ENCODE assay signal across 7 cellular contexts in the genomic region with DNA sequence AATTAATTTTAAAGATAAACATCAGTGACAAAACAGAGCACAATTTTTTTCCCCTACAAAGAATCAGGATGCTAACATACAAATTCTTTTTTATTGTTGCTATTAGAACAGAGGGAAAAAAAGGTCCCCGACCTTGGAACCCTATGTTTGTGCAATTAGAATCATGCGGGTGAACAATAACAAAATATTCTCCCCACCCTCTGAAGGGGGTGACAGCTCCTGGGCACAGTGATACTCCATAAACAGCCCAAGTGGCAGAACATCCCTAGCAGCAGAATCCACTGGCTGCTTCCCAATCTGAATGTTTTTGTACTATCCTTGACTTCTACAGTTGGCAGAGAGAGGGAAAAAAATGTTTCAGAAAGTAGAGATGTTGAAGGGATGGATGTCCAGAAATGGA.
"Had no signal": no experiment of that assay in that cellular context is flagged by ENCODE, and none has a peak within 500 bp of the region (broad histone marks: within the 10 kb centered on the region; RNA-seq: fewer than 3 reads in every experiment).

No MANE protein-coding gene starts in this region.

- H3K4me3 ChIP-seq: GM12878 had no signal

- FAIRE-seq: GM12878, GM12891, GM12892, GM18507, GM19239 had no signal

- ATAC-seq: GM12878 had no signal

- DNase-seq: GDM1, GF-D8 had no signal
